In genomic region chr4:108106186-108106585, GRCh38 we compare ENCODE assay signal across 15 cellular contexts.
A peak's percentile ranks its signal among the peaks of the same experiment; 100 is the strongest.
DNase-seq lines count a peak whose midpoint lies in the region; ATAC-seq and TF ChIP-seq lines count a peak whose summit lies in the region.
"Had no signal": no experiment of that assay in that cellular context is flagged by ENCODE, and none has a peak within 500 bp of the region (broad histone marks: within the 10 kb centered on the region; RNA-seq: fewer than 3 reads in every experiment).

No MANE protein-coding gene starts in this region.

- H3K36me3 Mint-ChIP-seq in T-helper 1 cell treated with Interleukin-12 subunit alpha and Interleukin-12 subunit beta and Interleukin-4 antibody, amounts not matched to agents 30 μg/mL and 1 μg/mL, for 36 hours (ENCODE audit: low read depth): peaks cover 47% of the 10 kb centered on the region
- peaks cover 72% of the 10 kb centered on the region for H3K36me3 Mint-ChIP-seq in activated naive CD4-positive, alpha-beta T cell treated with anti-CD3 and anti-CD28 coated beads, Interleukin-2, amount 10 ng/mL, durations not matched to agents 7 days and 5 days
- peaks cover 26 to 68% of the 10 kb centered on the region in 2 donors for H3K36me3 Mint-ChIP-seq in activated naive CD4-positive, alpha-beta T cell treated with anti-CD3 and anti-CD28 coated beads, Interleukin-2, amount 50 U/mL, for 72 hours
- peaks cover 52% of the 10 kb centered on the region for H3K36me3 Mint-ChIP-seq in nephron progenitor cell (ENCODE audit: low read depth)

- peaks cover 4% of the 10 kb centered on the region for H3K27me3 Mint-ChIP-seq in T-helper 1 cell treated with Interleukin-12 subunit alpha and Interleukin-12 subunit beta and Interleukin-4 antibody, amounts not matched to agents 30 μg/mL and 1 μg/mL, for 36 hours (ENCODE audit: low read depth)
- no peaks in the 10 kb centered on the region for H3K27me3 Mint-ChIP-seq in activated naive CD4-positive, alpha-beta T cell treated with anti-CD3 and anti-CD28 coated beads, Interleukin-2, amount 10 ng/mL, durations not matched to agents 7 days and 5 days
- no peaks in the 10 kb centered on the region for H3K27me3 Mint-ChIP-seq in nephron progenitor cell (ENCODE audit: low read depth, poor library complexity)

- CTCF ChIA-PET in activated naive CD4-positive, alpha-beta T cell treated with anti-CD3 and anti-CD28 coated beads, Interleukin-2, amount 10 ng/mL, durations not matched to agents 7 days and 5 days (lab: Charles Lee): interaction anchor here (0.7 kb wide), 1 partner anchor 63 kb away, joined by 3 read pairs; no protein-coding TSS in a partner anchor

- H3K4me1 Mint-ChIP-seq in T-helper 1 cell treated with Interleukin-12 subunit alpha and Interleukin-12 subunit beta and Interleukin-4 antibody, amounts not matched to agents 30 μg/mL and 1 μg/mL, for 36 hours (ENCODE audit: low read depth): peaks cover 74% of the 10 kb centered on the region
- H3K4me1 Mint-ChIP-seq in activated naive CD4-positive, alpha-beta T cell treated with anti-CD3 and anti-CD28 coated beads, Interleukin-2, amount 10 ng/mL, durations not matched to agents 7 days and 5 days: peaks cover 92% of the 10 kb centered on the region
- peaks cover 44% of the 10 kb centered on the region for H3K4me1 Mint-ChIP-seq in nephron progenitor cell

- H3K4me3 Mint-ChIP-seq in T-helper 1 cell treated with Interleukin-12 subunit alpha and Interleukin-12 subunit beta and Interleukin-4 antibody, amounts not matched to agents 30 μg/mL and 1 μg/mL, for 36 hours: peak overlapping the region; percentile 51
- peak overlapping the region; percentile 18 for H3K4me3 Mint-ChIP-seq in activated naive CD4-positive, alpha-beta T cell treated with anti-CD3 and anti-CD28 coated beads, Interleukin-2, amount 10 ng/mL, durations not matched to agents 7 days and 5 days
- H3K4me3 Mint-ChIP-seq in nephron progenitor cell: no peak overlapping the region

- no peak for ATAC-seq in activated naive CD4-positive, alpha-beta T cell treated with anti-CD3 and anti-CD28 coated beads, Interleukin-2, amount 50 U/mL, for 72 hours
- ATAC-seq in GM21515 (IDR thresholded peaks at IDR 0.05; ENCODE audit: unreplicated experiment): no peak
- ATAC-seq: PC-3 had no signal

- no peaks in the 10 kb centered on the region for H3K9me3 Mint-ChIP-seq in T-helper 1 cell treated with Interleukin-12 subunit alpha and Interleukin-12 subunit beta and Interleukin-4 antibody, amounts not matched to agents 30 μg/mL and 1 μg/mL, for 36 hours
- no peaks in the 10 kb centered on the region for H3K9me3 Mint-ChIP-seq in activated naive CD4-positive, alpha-beta T cell treated with anti-CD3 and anti-CD28 coated beads, Interleukin-2, amount 10 ng/mL, durations not matched to agents 7 days and 5 days
- no peaks in the 10 kb centered on the region for H3K9me3 Mint-ChIP-seq in activated naive CD4-positive, alpha-beta T cell treated with anti-CD3 and anti-CD28 coated beads, Interleukin-2, amount 50 U/mL, for 72 hours
- no peaks in the 10 kb centered on the region for H3K9me3 Mint-ChIP-seq in nephron progenitor cell

- no peak for TF ChIP-seq CTCF in nephron progenitor cell (IDR thresholded peaks at IDR 0.05)

- H3K27ac Mint-ChIP-seq in T-helper 1 cell treated with Interleukin-12 subunit alpha and Interleukin-12 subunit beta and Interleukin-4 antibody, amounts not matched to agents 30 μg/mL and 1 μg/mL, for 36 hours: peak overlapping the region; percentile 91
- peak overlapping the region; percentile 94 for H3K27ac Mint-ChIP-seq in activated naive CD4-positive, alpha-beta T cell treated with anti-CD3 and anti-CD28 coated beads, Interleukin-2, amount 10 ng/mL, durations not matched to agents 7 days and 5 days
- peak overlapping the region; percentile 93 to 99 for H3K27ac Mint-ChIP-seq in activated naive CD4-positive, alpha-beta T cell treated with anti-CD3 and anti-CD28 coated beads, Interleukin-2, amount 50 U/mL, for 72 hours
- peak overlapping the region; percentile 67 for H3K27ac Mint-ChIP-seq in nephron progenitor cell

- no peak for DNase-seq in T-helper 1 cell
- DNase-seq in activated naive CD4-positive, alpha-beta T cell treated with anti-CD3 and anti-CD28 coated beads, Interleukin-2, amount 10 ng/mL, durations not matched to agents 7 days and 5 days: no peak
- no peak for DNase-seq in activated naive CD4-positive, alpha-beta T cell (lab: John Stamatoyannopoulos, UW)
- no peak for DNase-seq in activated naive CD4-positive, alpha-beta T cell treated with anti-CD3 and anti-CD28 coated beads, Interleukin-2, amount 50 U/mL, for 72 hours (ENCODE audit: low spot score in 2 of 2)
- no peak for DNase-seq in nephron progenitor cell
- no peak for DNase-seq in AML-193 (lab: John Stamatoyannopoulos, UW)
- DNase-seq: Caco-2, KBM-7, NCI-H1092 treated with DMSO at 0.1 percent for 48 hours, NCI-H1694 treated with DMSO at 0.1 percent for 48 hours, NCI-H345, NCI-H69, PC-3 had no signal
